Comparison of ENCODE assay signal across 1 cellular context in the genomic region with DNA sequence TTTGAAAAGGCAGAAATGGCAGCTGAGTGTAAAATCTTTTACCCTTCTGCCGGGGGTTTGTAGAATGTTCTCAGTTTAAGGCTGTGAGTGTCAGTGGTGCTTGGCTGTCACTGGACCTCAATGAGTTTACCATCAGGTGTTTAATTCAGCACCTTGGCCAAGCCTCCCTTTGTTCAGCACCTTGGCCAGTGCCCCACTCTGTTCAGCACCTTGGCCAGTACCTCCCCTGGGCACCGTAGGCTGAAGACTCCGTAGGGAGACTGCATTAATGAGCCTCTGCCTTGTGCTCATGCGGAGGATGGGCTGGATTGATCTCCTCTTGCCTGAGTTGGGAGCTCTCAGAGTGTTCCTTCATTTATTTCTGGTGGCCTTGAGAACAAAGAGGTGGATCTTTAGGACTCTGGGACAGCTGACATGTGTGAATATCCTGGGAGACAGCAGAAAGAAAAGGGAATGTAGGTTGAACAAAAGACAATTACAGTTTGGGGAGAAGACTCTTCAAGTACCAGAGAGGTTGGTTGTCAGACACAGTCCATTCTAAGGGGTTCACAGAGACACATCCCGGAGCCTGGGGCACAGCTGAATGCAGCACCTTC.
TF ChIP-seq lines count a peak whose summit lies in the region.

No MANE protein-coding gene starts in this region.

TF ChIP-seq in A549, 52 proteins besides CTCF, POLR2A, EP300 and RAD21 (continued from another document):
- peak; percentile 99 for TF ChIP-seq EHMT2 (IDR thresholded peaks at IDR 0.05; ENCODE audit: low read depth)
